Comparison of ENCODE assay signal across 20 cellular contexts in the genomic region with DNA sequence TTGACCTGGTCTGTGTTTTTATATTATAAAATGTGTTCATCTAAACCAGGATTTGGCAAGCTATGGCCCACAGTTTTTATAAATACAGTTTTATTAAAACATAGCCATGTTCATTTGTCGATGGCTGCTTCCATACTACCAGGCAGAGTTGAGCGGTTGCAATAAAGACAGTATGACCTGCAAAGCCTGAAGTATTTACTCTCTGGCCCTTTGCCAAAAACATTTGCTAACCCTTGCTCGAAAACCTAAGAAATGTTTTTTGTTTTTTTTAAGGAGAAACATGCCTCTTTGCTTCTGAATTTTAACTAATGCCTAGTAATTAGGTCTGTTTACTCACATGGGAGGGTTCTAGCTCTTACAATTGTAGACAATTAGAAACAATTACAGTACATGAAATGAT.
DNase-seq lines count a peak whose midpoint lies in the region; ATAC-seq and TF ChIP-seq lines count a peak whose summit lies in the region.
"Had no signal": no experiment of that assay in that cellular context is flagged by ENCODE, and none has a peak within 500 bp of the region (broad histone marks: within the 10 kb centered on the region; RNA-seq: fewer than 3 reads in every experiment).

No MANE protein-coding gene starts in this region.

- TF ChIP-seq EP300 in sigmoid colon (IDR thresholded peaks at IDR 0.05) = no peak

- TF ChIP-seq CTCF in nephron progenitor cell (IDR thresholded peaks at IDR 0.05) (no peak), sigmoid colon (IDR thresholded peaks at IDR 0.05) (no peak)

- no peaks in the 10 kb centered on the region for H3K9me3 Mint-ChIP-seq in nephron progenitor cell
- H3K9me3 Mint-ChIP-seq in CD8-positive, alpha-beta memory T cell = no peaks in the 10 kb centered on the region
- H3K9me3 Mint-ChIP-seq: activated T-cell treated with anti-CD3 and anti-CD28 coated beads, Interleukin-2, amount 50 U/mL, for 72 hours; memory B cell; natural killer cell treated with Interleukin-12 subunit alpha and Interleukin-12 subunit beta and Interleukin-15 and Interleukin-18, amount 100 ng/mL, for 72 hours; stimulated activated naive B cell treated with anti-CD40 and anti-IgM and Interleukin-4, amounts not matched to agents 10 μg/mL and 1 μg/mL and 100 μg/mL, for 72 hours had no signal

- peaks cover 17% of the 10 kb centered on the region for H3K27me3 Mint-ChIP-seq in nephron progenitor cell (ENCODE audit: low read depth, poor library complexity)
- peaks cover 0 to 5% of the 10 kb centered on the region in 2 donors for H3K27me3 Mint-ChIP-seq in CD8-positive, alpha-beta memory T cell
- H3K27me3 Mint-ChIP-seq: activated naive CD8-positive, alpha-beta T cell had no signal

- H3K4me1 Mint-ChIP-seq in nephron progenitor cell = peaks cover 8% of the 10 kb centered on the region
- no peaks in the 10 kb centered on the region for H3K4me1 Mint-ChIP-seq in CD8-positive, alpha-beta memory T cell
- H3K4me1 Mint-ChIP-seq: memory B cell; stimulated activated naive B cell treated with anti-CD40 and anti-IgM and Interleukin-4, amounts not matched to agents 10 μg/mL and 1 μg/mL and 100 μg/mL, for 72 hours had no signal

- H3K36me3 ChIP-seq in CD8-positive, alpha-beta memory T cell (ENCODE audit: insufficient read depth, low read length) = no peaks in the 10 kb centered on the region
- H3K36me3 ChIP-seq in sigmoid colon = no peaks in the 10 kb centered on the region
- H3K36me3 ChIP-seq: BE2C, prostate gland, tibial nerve had no signal

- peak; percentile 63 for ATAC-seq in left colon
- ATAC-seq: activated T-cell treated with anti-CD3 and anti-CD28 coated beads, Interleukin-2, amount 50 U/mL, for 72 hours; heart right ventricle; natural killer cell treated with Interleukin-12 subunit alpha and Interleukin-12 subunit beta and Interleukin-15 and Interleukin-18, amount 100 ng/mL, for 72 hours; stimulated activated naive B cell treated with anti-CD40 and anti-IgM and Interleukin-4, amounts not matched to agents 10 μg/mL and 1 μg/mL and 100 μg/mL, for 72 hours had no signal

- DNase-seq in HT-29 (ENCODE audit: low spot score) (peak; percentile 6), NCI-H2029 treated with DMSO at 0.1 percent for 48 hours (lab: John Stamatoyannopoulos, UW) (peak; percentile 45), SHP77 (lab: John Stamatoyannopoulos, UW) (peak; percentile 66 to 74), left colon (no peak), nephron progenitor cell (no peak), sigmoid colon (no peak)
- DNase-seq in CD8-positive, alpha-beta memory T cell = no peak
- no peak for DNase-seq in stimulated activated CD4-positive, alpha-beta T cell treated with anti-CD3 and anti-CD28 coated beads, Interleukin-1b, Interleukin-23, amount 100 ng/mL, for 48 hours
- DNase-seq: activated T-cell treated with anti-CD3 and anti-CD28 coated beads, Interleukin-2, amount 50 U/mL, for 72 hours; BE2C; GM23248; heart right ventricle; KBM-7; NCI-H1694 treated with DMSO at 0.1 percent for 48 hours; stimulated activated naive B cell treated with anti-CD40 and anti-IgM and Interleukin-4, amounts not matched to agents 10 μg/mL and 1 μg/mL and 100 μg/mL, for 72 hours had no signal

- no peak overlapping the region for H3K4me3 Mint-ChIP-seq in nephron progenitor cell
- no peak overlapping the region for H3K4me3 Mint-ChIP-seq in CD8-positive, alpha-beta memory T cell
- H3K4me3 Mint-ChIP-seq: activated naive CD8-positive, alpha-beta T cell; activated T-cell treated with anti-CD3 and anti-CD28 coated beads, Interleukin-2, amount 50 U/mL, for 72 hours; memory B cell; natural killer cell treated with Interleukin-12 subunit alpha and Interleukin-12 subunit beta and Interleukin-15 and Interleukin-18, amount 100 ng/mL, for 72 hours; stimulated activated naive B cell treated with anti-CD40 and anti-IgM and Interleukin-4, amounts not matched to agents 10 μg/mL and 1 μg/mL and 100 μg/mL, for 72 hours had no signal

- H3K9me3 ChIP-seq in CD8-positive, alpha-beta memory T cell (ENCODE audit: low read length) = no peaks in the 10 kb centered on the region
- H3K9me3 ChIP-seq in sigmoid colon = no peaks in the 10 kb centered on the region
- H3K9me3 ChIP-seq: BE2C, heart right ventricle, prostate gland, tibial nerve had no signal

- no peak overlapping the region for H3K4me3 ChIP-seq in CD8-positive, alpha-beta memory T cell (ENCODE audit: low read length)
- H3K4me3 ChIP-seq in sigmoid colon = no peak overlapping the region
- H3K4me3 ChIP-seq: GM23248, heart right ventricle, prostate gland, tibial nerve had no signal

- no peaks in the 10 kb centered on the region for H3K27me3 ChIP-seq in CD8-positive, alpha-beta memory T cell (ENCODE audit: insufficient read depth, low read length, poor library complexity, severe bottlenecking)
- H3K27me3 ChIP-seq in sigmoid colon = no peaks in the 10 kb centered on the region
- H3K27me3 ChIP-seq: BE2C, heart right ventricle, tibial nerve had no signal

- H3K27ac Mint-ChIP-seq in nephron progenitor cell = no peak overlapping the region
- H3K27ac Mint-ChIP-seq in CD8-positive, alpha-beta memory T cell = no peak overlapping the region
- H3K27ac Mint-ChIP-seq: activated naive CD8-positive, alpha-beta T cell; activated T-cell treated with anti-CD3 and anti-CD28 coated beads, Interleukin-2, amount 50 U/mL, for 72 hours; memory B cell; natural killer cell treated with Interleukin-12 subunit alpha and Interleukin-12 subunit beta and Interleukin-15 and Interleukin-18, amount 100 ng/mL, for 72 hours; stimulated activated naive B cell treated with anti-CD40 and anti-IgM and Interleukin-4, amounts not matched to agents 10 μg/mL and 1 μg/mL and 100 μg/mL, for 72 hours had no signal

- TF ChIP-seq POLR2A in sigmoid colon (IDR thresholded peaks at IDR 0.05) = no peak

- H3K27ac ChIP-seq in CD8-positive, alpha-beta memory T cell (ENCODE audit: low read depth, low read length) = no peak overlapping the region
- H3K27ac ChIP-seq in sigmoid colon = no peak overlapping the region
- H3K27ac ChIP-seq: GM23248, heart right ventricle, tibial nerve had no signal

- CTCF ChIA-PET in CD8-positive, alpha-beta memory T cell (lab: Charles Lee) = no interaction called here

- 13 to 59% methylated on average over 3 of the region's 3 CpGs for WGBS in sigmoid colon, 2 donors

- intact Hi-C loops in left colon (cut with DNase I, micrococcal nuclease) (no loop called here), sigmoid colon (cut with DNase I) (no loop called here)

- H3K36me3 Mint-ChIP-seq in nephron progenitor cell (ENCODE audit: low read depth) = no peaks in the 10 kb centered on the region
- H3K36me3 Mint-ChIP-seq in CD8-positive, alpha-beta memory T cell = no peaks in the 10 kb centered on the region
- H3K36me3 Mint-ChIP-seq: activated naive CD8-positive, alpha-beta T cell; memory B cell; natural killer cell treated with Interleukin-12 subunit alpha and Interleukin-12 subunit beta and Interleukin-15 and Interleukin-18, amount 100 ng/mL, for 72 hours; stimulated activated naive B cell treated with anti-CD40 and anti-IgM and Interleukin-4, amounts not matched to agents 10 μg/mL and 1 μg/mL and 100 μg/mL, for 72 hours had no signal

- no peaks in the 10 kb centered on the region for H3K4me1 ChIP-seq in CD8-positive, alpha-beta memory T cell (ENCODE audit: insufficient read depth, low read length)
- peaks cover 0 to 16% (median 12%) of the 10 kb centered on the region in 4 donors for H3K4me1 ChIP-seq in sigmoid colon
- H3K4me1 ChIP-seq: prostate gland, tibial nerve had no signal

- POLR2A ChIA-PET in CD8-positive, alpha-beta memory T cell (lab: Charles Lee) = no interaction called here

Comparison
In these comparisons a context has a peak if more than half of its experiments do, and no peak if none do; other contexts are left out.
1. DNase-seq: peak in HT-29 (single experiment), NCI-H2029 treated with DMSO at 0.1 percent for 48 hours (single experiment) and SHP77 (2 of 2); none in left colon (0 of 2), nephron progenitor cell (single experiment), CD8-positive, alpha-beta memory T cell (0 of 5), sigmoid colon (single experiment) and stimulated activated CD4-positive, alpha-beta T cell treated with anti-CD3 and anti-CD28 coated beads, Interleukin-1b, Interleukin-23, amount 100 ng/mL, for 48 hours (single experiment).